1 cellular context compared by ENCODE assay signal in genomic region chr16:68231384-68232136, GRCh38.
A peak's percentile ranks its signal among the peaks of the same experiment; 100 is the strongest.
TF ChIP-seq lines count a peak whose summit lies in the region.

No MANE protein-coding gene starts in this region.

TF ChIP-seq in K562, 482 proteins besides CTCF, POLR2A, EP300 and RAD21:
- peak; percentile 51 for TF ChIP-seq POLR2G (IDR thresholded peaks at IDR 0.05; ENCODE audit: low read depth, low read length)
- TF ChIP-seq, protein P1, sequence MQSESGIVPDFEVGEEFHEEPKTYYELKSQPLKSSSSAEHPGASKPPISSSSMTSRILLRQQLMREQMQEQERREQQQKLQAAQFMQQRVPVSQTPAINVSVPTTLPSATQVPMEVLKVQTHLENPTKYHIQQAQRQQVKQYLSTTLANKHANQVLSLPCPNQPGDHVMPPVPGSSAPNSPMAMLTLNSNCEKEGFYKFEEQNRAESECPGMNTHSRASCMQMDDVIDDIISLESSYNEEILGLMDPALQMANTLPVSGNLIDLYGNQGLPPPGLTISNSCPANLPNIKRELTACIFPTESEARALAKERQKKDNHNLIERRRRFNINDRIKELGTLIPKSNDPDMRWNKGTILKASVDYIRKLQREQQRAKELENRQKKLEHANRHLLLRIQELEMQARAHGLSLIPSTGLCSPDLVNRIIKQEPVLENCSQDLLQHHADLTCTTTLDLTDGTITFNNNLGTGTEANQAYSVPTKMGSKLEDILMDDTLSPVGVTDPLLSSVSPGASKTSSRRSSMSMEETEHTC (IDR thresholded peaks at IDR 0.05) = no peak
- TF ChIP-seq ARHGAP35 (IDR thresholded peaks at IDR 0.05; ENCODE audit: partially characterized antibody) = no peak
- no peak for TF ChIP-seq RFX5 (IDR thresholded peaks at IDR 0.05; ENCODE audit: low read depth, low read length)
- TF ChIP-seq MAFK (IDR thresholded peaks at IDR 0.05; ENCODE audit: low read length) = no peak
- TF ChIP-seq, protein P2, sequence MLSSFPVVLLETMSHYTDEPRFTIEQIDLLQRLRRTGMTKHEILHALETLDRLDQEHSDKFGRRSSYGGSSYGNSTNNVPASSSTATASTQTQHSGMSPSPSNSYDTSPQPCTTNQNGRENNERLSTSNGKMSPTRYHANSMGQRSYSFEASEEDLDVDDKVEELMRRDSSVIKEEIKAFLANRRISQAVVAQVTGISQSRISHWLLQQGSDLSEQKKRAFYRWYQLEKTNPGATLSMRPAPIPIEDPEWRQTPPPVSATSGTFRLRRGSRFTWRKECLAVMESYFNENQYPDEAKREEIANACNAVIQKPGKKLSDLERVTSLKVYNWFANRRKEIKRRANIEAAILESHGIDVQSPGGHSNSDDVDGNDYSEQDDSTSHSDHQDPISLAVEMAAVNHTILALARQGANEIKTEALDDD (IDR thresholded peaks at IDR 0.05) = no peak
- TF ChIP-seq FOXJ3 (CRISPR knock-in tag; IDR thresholded peaks at IDR 0.05) = no peak
